Comparison of ENCODE assay signal across 1 cellular context in the genomic region with DNA sequence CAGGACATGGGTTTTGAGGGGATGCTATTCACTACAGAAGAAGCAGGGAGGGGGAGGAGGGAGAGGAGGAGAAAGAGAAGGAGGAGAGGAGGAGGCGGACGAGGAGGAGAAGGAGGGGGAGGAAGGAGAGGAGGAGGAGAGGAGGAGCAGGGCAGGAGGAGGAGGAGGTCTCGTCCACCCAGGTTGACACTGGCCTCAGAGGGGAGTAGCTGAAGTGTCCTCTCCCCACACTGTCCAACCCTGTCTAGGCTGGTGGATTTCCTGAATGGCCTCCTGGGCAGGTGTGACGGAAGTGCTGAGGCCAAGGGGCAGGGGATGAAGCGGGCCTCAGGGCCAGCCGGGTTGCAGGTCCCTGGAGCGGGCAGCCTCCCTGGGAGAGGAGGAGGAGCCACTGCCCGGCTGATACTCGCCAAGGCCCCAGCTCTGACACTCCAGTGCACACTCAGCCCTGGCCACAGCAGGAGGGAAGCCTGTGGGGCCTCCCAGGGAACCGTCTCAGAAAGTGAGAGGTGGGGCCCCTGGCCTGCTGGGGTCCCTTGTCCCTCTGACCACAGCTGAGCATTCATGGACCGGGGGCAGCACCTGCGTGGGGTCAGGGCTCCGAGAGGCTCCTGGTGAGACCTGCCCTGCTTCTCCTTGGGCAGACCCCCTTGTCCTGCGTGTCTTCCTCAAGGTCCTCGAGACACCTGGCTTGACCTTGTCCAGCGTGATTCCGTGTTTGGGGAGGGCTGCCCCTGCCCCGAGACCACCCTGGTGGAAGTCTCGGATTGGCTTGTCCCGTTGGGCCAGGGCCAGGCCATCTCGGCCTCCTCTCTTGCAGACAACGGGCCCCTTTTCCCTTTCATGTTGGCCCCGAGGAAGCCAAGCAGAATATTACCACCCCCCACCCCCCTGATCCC.
TF ChIP-seq lines count a peak whose summit lies in the region.

No MANE protein-coding gene starts in this region.

TF ChIP-seq in HepG2, 621 proteins besides CTCF, POLR2A, EP300 and RAD21 (continued from another document and continues in another):
- TF ChIP-seq, protein P1, sequence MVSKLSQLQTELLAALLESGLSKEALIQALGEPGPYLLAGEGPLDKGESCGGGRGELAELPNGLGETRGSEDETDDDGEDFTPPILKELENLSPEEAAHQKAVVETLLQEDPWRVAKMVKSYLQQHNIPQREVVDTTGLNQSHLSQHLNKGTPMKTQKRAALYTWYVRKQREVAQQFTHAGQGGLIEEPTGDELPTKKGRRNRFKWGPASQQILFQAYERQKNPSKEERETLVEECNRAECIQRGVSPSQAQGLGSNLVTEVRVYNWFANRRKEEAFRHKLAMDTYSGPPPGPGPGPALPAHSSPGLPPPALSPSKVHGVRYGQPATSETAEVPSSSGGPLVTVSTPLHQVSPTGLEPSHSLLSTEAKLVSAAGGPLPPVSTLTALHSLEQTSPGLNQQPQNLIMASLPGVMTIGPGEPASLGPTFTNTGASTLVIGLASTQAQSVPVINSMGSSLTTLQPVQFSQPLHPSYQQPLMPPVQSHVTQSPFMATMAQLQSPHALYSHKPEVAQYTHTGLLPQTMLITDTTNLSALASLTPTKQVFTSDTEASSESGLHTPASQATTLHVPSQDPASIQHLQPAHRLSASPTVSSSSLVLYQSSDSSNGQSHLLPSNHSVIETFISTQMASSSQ (IDR thresholded peaks at IDR 0.05; ENCODE audit: low read depth): no peak
- TF ChIP-seq, protein P1 (CRISPR knock-in tag; IDR thresholded peaks at IDR 0.05; ENCODE audit: borderline replicate concordance): no peak
- TF ChIP-seq MED8 (CRISPR knock-in tag; IDR thresholded peaks at IDR 0.05; ENCODE audit: insufficient replicate concordance) (peak; percentile 15), SIN3A (IDR thresholded peaks at IDR 0.05; ENCODE audit: borderline replicate concordance, low read depth, low read length) (no peak), ZFP82 (CRISPR knock-in tag; IDR thresholded peaks at IDR 0.05; ENCODE audit: borderline replicate concordance) (no peak), XRCC5 (optimal IDR thresholded peaks at IDR 0.05; ENCODE audit: low read length) (peak; percentile 40), BRD4 (CRISPR knock-in tag; IDR thresholded peaks at IDR 0.05) (no peak), ZNF256 (CRISPR knock-in tag; conservative IDR thresholded peaks at IDR 0.05) (no peak), MTF2 (CRISPR knock-in tag; IDR thresholded peaks at IDR 0.05; ENCODE audit: borderline replicate concordance) (no peak; the same call in 1 of the 2 replicates), ZBTB7B (CRISPR knock-in tag; IDR thresholded peaks at IDR 0.05) (no peak), ZNF282 (IDR thresholded peaks at IDR 0.05; ENCODE audit: partially characterized antibody) (no peak), TAF15 (IDR thresholded peaks at IDR 0.05; ENCODE audit: low read depth, low read length, poor library complexity, severe bottlenecking) (no peak), GABPA (IDR thresholded peaks at IDR 0.05; ENCODE audit: low read depth, low read length) (peak; percentile 49), GABPA (CRISPR knock-in tag; IDR thresholded peaks at IDR 0.05; ENCODE audit: low read depth) (peak; percentile 85), KLF9 (CRISPR knock-in tag; IDR thresholded peaks at IDR 0.05; ENCODE audit: low read depth) (no peak), MTA1 (CRISPR knock-in tag; IDR thresholded peaks at IDR 0.05; ENCODE audit: borderline replicate concordance) (peak; percentile 83; the same call in 1 of the 2 replicates), NAIF1 (CRISPR knock-in tag; IDR thresholded peaks at IDR 0.05; ENCODE audit: borderline replicate concordance) (no peak), RBFOX2 (IDR thresholded peaks at IDR 0.05; ENCODE audit: low read depth, low read length) (peak; percentile 35; the same call in 1 of the 2 replicates), ZNF768 (CRISPR knock-in tag; IDR thresholded peaks at IDR 0.05) (peak; percentile 11; the same call in 1 of the 2 replicates), ZNF547 (CRISPR knock-in tag; IDR thresholded peaks at IDR 0.05) (no peak), ZNF501 (CRISPR knock-in tag; IDR thresholded peaks at IDR 0.05) (no peak; the same call in 1 of the 2 replicates), ZNF263 (CRISPR knock-in tag; IDR thresholded peaks at IDR 0.05) (peak; percentile 88), ZNF780A (CRISPR knock-in tag; IDR thresholded peaks at IDR 0.05) (no peak), AHR (CRISPR knock-in tag; IDR thresholded peaks at IDR 0.05) (peak; percentile 60; the same call in 1 of the 2 replicates), NCOA1 (CRISPR knock-in tag; IDR thresholded peaks at IDR 0.05) (no peak), ATRX (CRISPR knock-in tag; IDR thresholded peaks at IDR 0.05; ENCODE audit: borderline replicate concordance) (no peak), ZNF749 (CRISPR knock-in tag; IDR thresholded peaks at IDR 0.05; ENCODE audit: borderline replicate concordance) (no peak), KDM6A (CRISPR knock-in tag; IDR thresholded peaks at IDR 0.05; ENCODE audit: low read depth) (no peak), ZNF761 (CRISPR knock-in tag; conservative IDR thresholded peaks at IDR 0.05) (no peak), ZMYM4 (CRISPR knock-in tag; IDR thresholded peaks at IDR 0.05) (peak; percentile 48; the same call in 1 of the 2 replicates), ZEB1 (IDR thresholded peaks at IDR 0.05; ENCODE audit: insufficient replicate concordance, low read depth) (peak; percentile 86), PTBP1 (IDR thresholded peaks at IDR 0.05; ENCODE audit: low read depth, low read length, poor library complexity, severe bottlenecking) (no peak), ZNF776 (CRISPR knock-in tag; IDR thresholded peaks at IDR 0.05) (peak; percentile 69; the same call in 1 of the 2 replicates), GPN1 (CRISPR knock-in tag; IDR thresholded peaks at IDR 0.05; ENCODE audit: borderline replicate concordance) (no peak)
- TF ChIP-seq, protein P2, sequence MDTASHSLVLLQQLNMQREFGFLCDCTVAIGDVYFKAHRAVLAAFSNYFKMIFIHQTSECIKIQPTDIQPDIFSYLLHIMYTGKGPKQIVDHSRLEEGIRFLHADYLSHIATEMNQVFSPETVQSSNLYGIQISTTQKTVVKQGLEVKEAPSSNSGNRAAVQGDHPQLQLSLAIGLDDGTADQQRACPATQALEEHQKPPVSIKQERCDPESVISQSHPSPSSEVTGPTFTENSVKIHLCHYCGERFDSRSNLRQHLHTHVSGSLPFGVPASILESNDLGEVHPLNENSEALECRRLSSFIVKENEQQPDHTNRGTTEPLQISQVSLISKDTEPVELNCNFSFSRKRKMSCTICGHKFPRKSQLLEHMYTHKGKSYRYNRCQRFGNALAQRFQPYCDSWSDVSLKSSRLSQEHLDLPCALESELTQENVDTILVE (CRISPR knock-in tag; IDR thresholded peaks at IDR 0.05): no peak
- TF ChIP-seq, protein P3, sequence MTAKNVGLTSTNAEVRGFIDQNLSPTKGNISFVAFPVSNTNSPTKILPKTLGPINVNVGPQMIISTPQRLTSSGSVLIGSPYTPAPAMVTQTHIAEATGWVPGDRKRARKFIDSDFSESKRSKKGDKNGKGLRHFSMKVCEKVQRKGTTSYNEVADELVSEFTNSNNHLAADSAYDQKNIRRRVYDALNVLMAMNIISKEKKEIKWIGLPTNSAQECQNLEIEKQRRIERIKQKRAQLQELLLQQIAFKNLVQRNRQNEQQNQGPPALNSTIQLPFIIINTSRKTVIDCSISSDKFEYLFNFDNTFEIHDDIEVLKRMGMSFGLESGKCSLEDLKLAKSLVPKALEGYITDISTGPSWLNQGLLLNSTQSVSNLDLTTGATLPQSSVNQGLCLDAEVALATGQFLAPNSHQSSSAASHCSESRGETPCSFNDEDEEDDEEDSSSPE (CRISPR knock-in tag; IDR thresholded peaks at IDR 0.05): peak; percentile 36; the same call in 1 of the 2 replicates
- TF ChIP-seq, protein P4, sequence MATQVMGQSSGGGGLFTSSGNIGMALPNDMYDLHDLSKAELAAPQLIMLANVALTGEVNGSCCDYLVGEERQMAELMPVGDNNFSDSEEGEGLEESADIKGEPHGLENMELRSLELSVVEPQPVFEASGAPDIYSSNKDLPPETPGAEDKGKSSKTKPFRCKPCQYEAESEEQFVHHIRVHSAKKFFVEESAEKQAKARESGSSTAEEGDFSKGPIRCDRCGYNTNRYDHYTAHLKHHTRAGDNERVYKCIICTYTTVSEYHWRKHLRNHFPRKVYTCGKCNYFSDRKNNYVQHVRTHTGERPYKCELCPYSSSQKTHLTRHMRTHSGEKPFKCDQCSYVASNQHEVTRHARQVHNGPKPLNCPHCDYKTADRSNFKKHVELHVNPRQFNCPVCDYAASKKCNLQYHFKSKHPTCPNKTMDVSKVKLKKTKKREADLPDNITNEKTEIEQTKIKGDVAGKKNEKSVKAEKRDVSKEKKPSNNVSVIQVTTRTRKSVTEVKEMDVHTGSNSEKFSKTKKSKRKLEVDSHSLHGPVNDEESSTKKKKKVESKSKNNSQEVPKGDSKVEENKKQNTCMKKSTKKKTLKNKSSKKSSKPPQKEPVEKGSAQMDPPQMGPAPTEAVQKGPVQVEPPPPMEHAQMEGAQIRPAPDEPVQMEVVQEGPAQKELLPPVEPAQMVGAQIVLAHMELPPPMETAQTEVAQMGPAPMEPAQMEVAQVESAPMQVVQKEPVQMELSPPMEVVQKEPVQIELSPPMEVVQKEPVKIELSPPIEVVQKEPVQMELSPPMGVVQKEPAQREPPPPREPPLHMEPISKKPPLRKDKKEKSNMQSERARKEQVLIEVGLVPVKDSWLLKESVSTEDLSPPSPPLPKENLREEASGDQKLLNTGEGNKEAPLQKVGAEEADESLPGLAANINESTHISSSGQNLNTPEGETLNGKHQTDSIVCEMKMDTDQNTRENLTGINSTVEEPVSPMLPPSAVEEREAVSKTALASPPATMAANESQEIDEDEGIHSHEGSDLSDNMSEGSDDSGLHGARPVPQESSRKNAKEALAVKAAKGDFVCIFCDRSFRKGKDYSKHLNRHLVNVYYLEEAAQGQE (IDR thresholded peaks at IDR 0.05; ENCODE audit: borderline replicate concordance in 1 of 2, low read depth in 1 of 2, low read length in 2 of 2): no peak
- TF ChIP-seq, protein P5, sequence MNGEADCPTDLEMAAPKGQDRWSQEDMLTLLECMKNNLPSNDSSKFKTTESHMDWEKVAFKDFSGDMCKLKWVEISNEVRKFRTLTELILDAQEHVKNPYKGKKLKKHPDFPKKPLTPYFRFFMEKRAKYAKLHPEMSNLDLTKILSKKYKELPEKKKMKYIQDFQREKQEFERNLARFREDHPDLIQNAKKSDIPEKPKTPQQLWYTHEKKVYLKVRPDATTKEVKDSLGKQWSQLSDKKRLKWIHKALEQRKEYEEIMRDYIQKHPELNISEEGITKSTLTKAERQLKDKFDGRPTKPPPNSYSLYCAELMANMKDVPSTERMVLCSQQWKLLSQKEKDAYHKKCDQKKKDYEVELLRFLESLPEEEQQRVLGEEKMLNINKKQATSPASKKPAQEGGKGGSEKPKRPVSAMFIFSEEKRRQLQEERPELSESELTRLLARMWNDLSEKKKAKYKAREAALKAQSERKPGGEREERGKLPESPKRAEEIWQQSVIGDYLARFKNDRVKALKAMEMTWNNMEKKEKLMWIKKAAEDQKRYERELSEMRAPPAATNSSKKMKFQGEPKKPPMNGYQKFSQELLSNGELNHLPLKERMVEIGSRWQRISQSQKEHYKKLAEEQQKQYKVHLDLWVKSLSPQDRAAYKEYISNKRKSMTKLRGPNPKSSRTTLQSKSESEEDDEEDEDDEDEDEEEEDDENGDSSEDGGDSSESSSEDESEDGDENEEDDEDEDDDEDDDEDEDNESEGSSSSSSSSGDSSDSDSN (CRISPR knock-in tag; IDR thresholded peaks at IDR 0.05): peak; percentile 91
- TF ChIP-seq, protein P6, sequence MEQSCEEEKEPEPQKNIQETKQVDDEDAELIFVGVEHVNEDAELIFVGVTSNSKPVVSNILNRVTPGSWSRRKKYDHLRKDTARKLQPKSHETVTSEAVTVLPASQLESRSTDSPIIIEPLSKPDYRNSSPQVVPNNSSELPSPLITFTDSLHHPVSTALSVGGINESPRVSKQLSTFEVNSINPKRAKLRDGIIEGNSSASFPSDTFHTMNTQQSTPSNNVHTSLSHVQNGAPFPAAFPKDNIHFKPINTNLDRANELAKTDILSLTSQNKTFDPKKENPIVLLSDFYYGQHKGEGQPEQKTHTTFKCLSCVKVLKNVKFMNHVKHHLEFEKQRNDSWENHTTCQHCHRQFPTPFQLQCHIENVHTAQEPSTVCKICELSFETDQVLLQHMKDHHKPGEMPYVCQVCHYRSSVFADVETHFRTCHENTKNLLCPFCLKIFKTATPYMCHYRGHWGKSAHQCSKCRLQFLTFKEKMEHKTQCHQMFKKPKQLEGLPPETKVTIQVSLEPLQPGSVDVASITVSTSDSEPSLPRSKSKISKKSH (CRISPR knock-in tag; IDR thresholded peaks at IDR 0.05; ENCODE audit: borderline replicate concordance): no peak
- TF ChIP-seq, protein P7, sequence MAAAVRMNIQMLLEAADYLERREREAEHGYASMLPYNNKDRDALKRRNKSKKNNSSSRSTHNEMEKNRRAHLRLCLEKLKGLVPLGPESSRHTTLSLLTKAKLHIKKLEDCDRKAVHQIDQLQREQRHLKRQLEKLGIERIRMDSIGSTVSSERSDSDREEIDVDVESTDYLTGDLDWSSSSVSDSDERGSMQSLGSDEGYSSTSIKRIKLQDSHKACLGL (CRISPR knock-in tag; IDR thresholded peaks at IDR 0.05): 0 out of 2 replicates have a peak, but pooled peaks have one; percentile 52
- TF ChIP-seq, protein P8, sequence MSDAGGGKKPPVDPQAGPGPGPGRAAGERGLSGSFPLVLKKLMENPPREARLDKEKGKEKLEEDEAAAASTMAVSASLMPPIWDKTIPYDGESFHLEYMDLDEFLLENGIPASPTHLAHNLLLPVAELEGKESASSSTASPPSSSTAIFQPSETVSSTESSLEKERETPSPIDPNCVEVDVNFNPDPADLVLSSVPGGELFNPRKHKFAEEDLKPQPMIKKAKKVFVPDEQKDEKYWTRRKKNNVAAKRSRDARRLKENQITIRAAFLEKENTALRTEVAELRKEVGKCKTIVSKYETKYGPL (CRISPR knock-in tag; IDR thresholded peaks at IDR 0.05): no peak
